Comparison of ENCODE assay signal across 17 cellular contexts in genomic region chr2:10785260-10785659, GRCh38.
"Had no signal": no experiment of that assay in that cellular context is flagged by ENCODE, and none has a peak within 500 bp of the region (broad histone marks: within the 10 kb centered on the region; RNA-seq: fewer than 3 reads in every experiment).

No MANE protein-coding gene starts in this region.

- H3K4me3 ChIP-seq: adrenal gland, colonic mucosa, esophagus squamous epithelium, gastroesophageal sphincter, pancreas, spleen, thyroid gland had no signal

- H3K27ac ChIP-seq: adrenal gland, colonic mucosa, esophagus squamous epithelium, pancreas, spleen had no signal

- DNase-seq: activated CD4-positive, alpha-beta T cell treated with anti-CD3 and anti-CD28 coated beads for 1 hour; activated CD4-positive, alpha-beta T cell treated with anti-CD3 and anti-CD28 coated beads, Interleukin-2, amount 50 U/mL, for 1 hour; activated CD8-positive, alpha-beta T cell treated with anti-CD3 and anti-CD28 coated beads, Interleukin-2, amount 10 ng/mL, durations not matched to agents 7 days and 5 days; activated gamma-delta T cell treated with Interleukin-2 at 50 U/mL for 16 hours; activated T-cell treated with anti-CD3 and anti-CD28 coated beads, Interleukin-2, amount 50 U/mL, for 1 hour; colonic mucosa; esophagus squamous epithelium; natural killer cell; pancreas; SK-N-SH; spleen; stimulated activated CD4-positive, alpha-beta T cell treated with anti-CD3 and anti-CD28 coated beads, Interleukin-4, amount 100 ng/mL, for 1 hour; stimulated activated naive CD4-positive, alpha-beta T cell treated with Interleukin-2 at 50 U/mL for 16 hours; thyroid gland had no signal

- ATAC-seq: activated CD8-positive, alpha-beta T cell treated with anti-CD3 and anti-CD28 coated beads, Interleukin-2, amount 10 ng/mL, durations not matched to agents 7 days and 5 days; gastroesophageal sphincter; left lobe of liver; natural killer cell; pancreas had no signal

- H3K4me1 ChIP-seq: colonic mucosa, esophagus squamous epithelium, gastroesophageal sphincter, pancreas had no signal

- H3K4me2 ChIP-seq: SK-N-SH had no signal

- H3K9me3 ChIP-seq: adrenal gland, colonic mucosa, esophagus squamous epithelium, gastroesophageal sphincter, pancreas, SK-N-SH, spleen, thyroid gland had no signal

- H3K27me3 ChIP-seq: adrenal gland, colonic mucosa, esophagus squamous epithelium, gastroesophageal sphincter, pancreas, spleen, thyroid gland had no signal
